Comparison of ENCODE assay signal across 16 cellular contexts in the genomic region with DNA sequence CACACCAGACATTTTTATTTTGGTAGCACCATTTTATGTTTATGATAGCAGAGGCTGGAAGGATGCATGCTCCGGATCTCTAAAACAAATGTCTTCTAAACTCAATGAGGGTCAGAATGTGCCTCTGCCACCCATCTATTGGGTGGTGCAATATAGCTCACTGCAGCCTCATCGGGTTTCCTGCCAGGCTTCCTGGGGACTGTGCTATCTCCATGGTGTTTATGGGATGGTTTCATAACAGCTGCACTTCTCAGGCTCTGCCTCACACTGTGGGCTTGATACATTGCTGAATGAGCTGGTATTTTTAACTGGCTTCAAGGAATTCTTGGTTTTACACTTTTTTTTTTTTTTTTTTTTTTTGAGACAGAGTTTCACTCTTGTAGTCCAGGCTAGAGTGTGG.
A peak's percentile ranks its signal among the peaks of the same experiment; 100 is the strongest.
DNase-seq lines count a peak whose midpoint lies in the region; ATAC-seq and TF ChIP-seq lines count a peak whose summit lies in the region.
"Had no signal": no experiment of that assay in that cellular context is flagged by ENCODE, and none has a peak within 500 bp of the region (broad histone marks: within the 10 kb centered on the region; RNA-seq: fewer than 3 reads in every experiment).

No MANE protein-coding gene starts in this region.

- no peaks in the 10 kb centered on the region for H3K27me3 ChIP-seq in uterus
- H3K27me3 ChIP-seq: esophagus muscularis mucosa had no signal

- no peaks in the 10 kb centered on the region for H3K4me1 ChIP-seq in uterus
- H3K4me1 ChIP-seq: BE2C had no signal

- no peak for TF ChIP-seq POLR2A in uterus (IDR thresholded peaks at IDR 0.05)

- H3K9me3 ChIP-seq in uterus = no peaks in the 10 kb centered on the region
- H3K9me3 ChIP-seq: BE2C, esophagus muscularis mucosa had no signal

- DNase-seq in AG10803 (ENCODE audit: low read depth) = peak; percentile 63
- peak; percentile 6 for DNase-seq in HT1080 (ENCODE audit: low read depth)
- peak; percentile 40 for DNase-seq in dedifferentiated amniotic fluid mesenchymal stem cell (ENCODE audit: extremely low spot score)
- peak; percentile 43 for DNase-seq in mucosa of gallbladder (ENCODE audit: low spot score)
- DNase-seq in uterus = no peak
- DNase-seq in NCI-H1048 (lab: John Stamatoyannopoulos, UW) = no peak
- DNase-seq in stimulated activated CD4-positive, alpha-beta T cell treated with anti-CD3 and anti-CD28 coated beads, Interleukin-4, amount 100 ng/mL, for 4 hours = no peak
- DNase-seq: activated CD4-positive, alpha-beta memory T cell treated with anti-CD3 and anti-CD28 coated beads, Interleukin-2, amount 10 ng/mL, durations not matched to agents 7 days and 5 days; BE2C; HCEC 1CT; occipital lobe; small intestine; stimulated activated naive CD8-positive, alpha-beta T cell treated with anti-CD3 and anti-CD28 coated beads, Interleukin-15, amount 100 ng/mL, for 72 hours had no signal

- intact Hi-C loops in uterus (cut with DNase I; ENCODE audit: low total_unique reads) = no loop called here

- H3K4me3 ChIP-seq in AG10803 (ENCODE audit: low read length) (no peak overlapping the region), uterus (no peak overlapping the region)
- H3K4me3 ChIP-seq: coronary artery, esophagus muscularis mucosa had no signal

- no peak for TF ChIP-seq CTCF in AG10803 (conservative IDR thresholded peaks at IDR 0.05; ENCODE audit: low read length)
- no peak for TF ChIP-seq CTCF in uterus (IDR thresholded peaks at IDR 0.05)

- ATAC-seq in HG02623 (IDR thresholded peaks at IDR 0.05; ENCODE audit: unreplicated experiment) = no peak
- ATAC-seq: stimulated activated naive CD8-positive, alpha-beta T cell treated with anti-CD3 and anti-CD28 coated beads, Interleukin-15, amount 100 ng/mL, for 72 hours had no signal

- H3K36me3 ChIP-seq in uterus = no peaks in the 10 kb centered on the region
- H3K36me3 ChIP-seq: BE2C had no signal

- no peak overlapping the region for H3K27ac ChIP-seq in uterus
- H3K27ac ChIP-seq: coronary artery had no signal

Comparison
In these comparisons a context has a peak if more than half of its experiments do, and no peak if none do; other contexts are left out.
1. DNase-seq: peak in AG10803 (single experiment), HT1080 (single experiment), dedifferentiated amniotic fluid mesenchymal stem cell (single experiment) and mucosa of gallbladder (single experiment); none in uterus (0 of 2), NCI-H1048 (single experiment) and stimulated activated CD4-positive, alpha-beta T cell treated with anti-CD3 and anti-CD28 coated beads, Interleukin-4, amount 100 ng/mL, for 4 hours (0 of 2).